Comparison of ENCODE assay signal across 8 cellular contexts in the genomic region with DNA sequence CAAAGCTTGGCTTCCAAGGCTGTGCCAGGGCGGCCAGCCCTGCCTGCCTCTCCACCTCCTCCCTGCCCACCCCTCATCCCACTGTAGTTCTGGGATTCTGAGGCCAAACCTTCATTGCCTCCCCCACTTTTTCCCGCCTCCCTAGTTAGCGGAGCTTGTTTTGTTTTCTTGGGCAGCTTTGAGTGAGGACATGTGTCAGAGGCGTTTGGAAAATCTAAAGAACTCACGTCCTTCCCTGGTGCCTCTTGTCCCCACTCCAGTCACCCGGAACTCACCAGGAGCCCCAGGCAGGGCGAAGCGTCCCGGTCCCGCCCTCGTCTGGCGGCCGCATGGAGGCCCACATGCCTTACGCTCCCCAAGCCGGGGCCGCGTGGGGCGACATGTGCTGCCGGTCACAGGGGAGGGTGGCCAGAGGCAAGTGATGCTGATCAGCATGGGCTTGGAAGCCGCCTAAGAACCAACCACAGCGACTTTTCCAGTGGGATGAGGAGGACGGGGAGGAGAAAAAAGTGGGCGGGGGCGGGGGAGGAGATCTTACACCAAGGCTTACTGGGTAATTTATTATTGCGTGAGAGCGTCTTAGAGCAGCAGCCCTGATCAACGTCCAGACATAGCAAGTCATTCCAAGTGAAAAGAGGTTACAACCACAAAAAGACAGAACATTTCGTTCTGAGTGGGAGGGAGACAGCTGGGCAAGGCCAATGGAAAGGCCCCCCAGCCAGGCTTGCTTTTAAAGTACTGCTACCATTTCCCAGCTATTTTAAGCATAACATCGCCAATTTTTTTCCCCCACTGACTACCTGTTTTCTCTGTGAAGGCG. TPM values are rescaled to one million over a fixed set of nuclear protein-coding genes. Genes with fewer than 3 reads are reported as not detected.
DNase-seq lines count a peak whose midpoint lies in the region; ATAC-seq and TF ChIP-seq lines count a peak whose summit lies in the region.

No MANE protein-coding gene starts in this region.

- no peaks in the 10 kb centered on the region for H3F3A ChIP-seq in SK-N-SH (replicated peaks; ENCODE audit: insufficient read depth)

- WGBS in SK-N-SH (ENCODE audit: low lambda C conversion rate): 6% methylated on average over 29 of the region's 30 CpGs
- 5 to 33% (median 12%) methylated on average over 27 to 30 of the region's 30 CpGs for WGBS in adipose tissue, 3 donors
- WGBS in prostate gland: 2% methylated on average over 30 of the region's 30 CpGs

- no peak for ATAC-seq in GM19397 (IDR thresholded peaks at IDR 0.05; ENCODE audit: unreplicated experiment)

- CTCF ChIA-PET in SK-N-SH (lab: Yijun Ruan, JAX): interaction anchor here (0.6 to 4.1 kb wide), 11 partner anchors 8 to 515 kb away, joined by 3 to 22 read pairs (median 4); partner anchors contain the start of genes NCBP2L and TSC22D3

- H2AFZ ChIP-seq in SK-N-SH (ENCODE audit: low read depth): peak overlapping the region; percentile 76; the same call in 1 of the 2 replicates

- H3K36me3 ChIP-seq in SK-N-SH (replicated peaks in 1 of 2; ENCODE audit: control insufficient read depth in 1 of 2, insufficient read depth in 2 of 2, low read length in 1 of 2) (no peaks in the 10 kb centered on the region), prostate gland (no peaks in the 10 kb centered on the region)

- POLR2A ChIA-PET in SK-N-SH (lab: Yijun Ruan, JAX): interaction anchor here (0.8 kb wide), 1 partner anchor 40 kb away, joined by 3 read pairs; no protein-coding TSS in a partner anchor

- H3K27ac ChIP-seq in SK-N-SH (ENCODE audit: low read depth in 2 of 2, low read length in 1 of 2) (no peak overlapping the region), adipose tissue (ENCODE audit: low read depth, low read length) (peak overlapping the region; percentile 92), prostate gland (peak overlapping the region; percentile 89)

- H3K79me2 ChIP-seq in SK-N-SH (ENCODE audit: insufficient read depth): no peaks in the 10 kb centered on the region

- H3K9me3 ChIP-seq in SK-N-SH (no peaks in the 10 kb centered on the region), prostate gland (no peaks in the 10 kb centered on the region)

- H3K4me1 ChIP-seq in SK-N-SH (ENCODE audit: control insufficient read depth in 1 of 2, insufficient read depth in 2 of 2, low read depth in 1 of 2, low read length in 1 of 2): no peaks in the 10 kb centered on the region
- no peaks in the 10 kb centered on the region for H3K4me1 ChIP-seq in prostate gland (replicated peaks)

- TF ChIP-seq CTCF in SK-N-SH (IDR thresholded peaks at IDR 0.05): no peak
- no peak for TF ChIP-seq CTCF in prostate gland (IDR thresholded peaks at IDR 0.05)

- no peak for TF ChIP-seq RAD21 in SK-N-SH (IDR thresholded peaks at IDR 0.05; ENCODE audit: low read length)

- peak; percentile 92 for DNase-seq in EH (ENCODE audit: low read depth)
- DNase-seq in HK-2 (ENCODE audit: unreplicated experiment): peak; percentile 87
- DNase-seq in SK-N-SH: peak; percentile 62
- DNase-seq in cardiac septum (ENCODE audit: low spot score): peak; percentile 89
- peak; percentile 77 for DNase-seq in prostate gland (ENCODE audit: low spot score)
- DNase-seq in NCI-H1930 (lab: John Stamatoyannopoulos, UW): no peak

- no peak for TF ChIP-seq EP300 in SK-N-SH (IDR thresholded peaks at IDR 0.05; ENCODE audit: borderline replicate concordance in 1 of 2, low read depth in 1 of 2, low read length in 1 of 2)

- peak; percentile 42 for TF ChIP-seq POLR2A in prostate gland (IDR thresholded peaks at IDR 0.05)

- intact Hi-C loops in cardiac septum (cut with DNase I): loop anchor here (2.0 kb wide), 1 partner anchor 38 kb away; no protein-coding TSS in a partner anchor
- intact Hi-C loops in prostate gland (cut with DNase I): loop anchor here (1.0 kb wide), 1 partner anchor 41 kb away; no protein-coding TSS in a partner anchor

- H3K27me3 ChIP-seq in SK-N-SH (ENCODE audit: insufficient read depth) (peaks cover 38% of the 10 kb centered on the region), prostate gland (replicated peaks; ENCODE audit: insufficient read depth) (no peaks in the 10 kb centered on the region)

- H3K4me2 ChIP-seq in SK-N-SH: peak overlapping the region; percentile 81

- no peaks in the 10 kb centered on the region for H3K9me2 ChIP-seq in SK-N-SH

- H4K20me1 ChIP-seq in SK-N-SH (ENCODE audit: insufficient read depth): no peaks in the 10 kb centered on the region

- peak overlapping the region; percentile 45 to 58 for H3K4me3 ChIP-seq in SK-N-SH (ENCODE audit: low read depth in 2 of 2, low read length in 1 of 2)
- H3K4me3 ChIP-seq in prostate gland: peak overlapping the region; percentile 39

- peak overlapping the region; percentile 21; the same call in 1 of the 2 replicates for H3K9ac ChIP-seq in SK-N-SH

TF ChIP-seq in SK-N-SH, 30 proteins besides CTCF, POLR2A, EP300 and RAD21:
- TF ChIP-seq NRF1 (IDR thresholded peaks at IDR 0.05; ENCODE audit: low read depth, low read length): no peak
- peak; percentile 89 for TF ChIP-seq MAX (IDR thresholded peaks at IDR 0.05; ENCODE audit: low read depth)
- no peak for TF ChIP-seq POLR2AphosphoS5 (IDR thresholded peaks at IDR 0.05; ENCODE audit: low read depth, low read length)
- TF ChIP-seq MXI1 (IDR thresholded peaks at IDR 0.05; ENCODE audit: low read depth, low read length): peak; percentile 52

RNA-seq across cellular contexts. Expression of gene PRPS1, which starts 48.5 kb away (rescaled TPM):
- 42.3 and 64.9 TPM in 2 replicates for polyA plus RNA-seq in SK-N-SH (2012; rRNA removed)
- 63.1 and 63.6 TPM in 2 replicates for polyA plus RNA-seq in SK-N-SH (2012; cell fraction: cytosol; rRNA removed)
- polyA plus RNA-seq in SK-N-SH (2012; cell fraction: nucleus; rRNA removed): 23.8 and 35.8 TPM in 2 replicates
- polyA plus RNA-seq in adipose tissue: 10 to 100 TPM; 12.1 to 28.6 (median 27.4) TPM
- 22.7 TPM for total RNA-seq in cardiac septum
- total RNA-seq in prostate gland: 10 to 100 TPM; 37.5 to 37.6 TPM

Comparison
In these comparisons a context has a peak if more than half of its experiments do, and no peak if none do; other contexts are left out.
1. DNase-seq: peak in EH (single experiment), HK-2 (single experiment), SK-N-SH (single experiment), cardiac septum (single experiment) and prostate gland (single experiment); none in NCI-H1930 (0 of 2).
2. H3K27ac ChIP-seq: peak in adipose tissue (single experiment) and prostate gland (2 of 2); none in SK-N-SH (0 of 2).